In genomic region chr5:151196556-151197290, GRCh38 we compare ENCODE assay signal across 9 cellular contexts. TPM values are rescaled to one million over a fixed set of nuclear protein-coding genes. Genes with fewer than 3 reads are reported as not detected.
DNase-seq lines count a peak whose midpoint lies in the region; ATAC-seq and TF ChIP-seq lines count a peak whose summit lies in the region.
"Had no signal": no experiment of that assay in that cellular context is flagged by ENCODE, and none has a peak within 500 bp of the region (broad histone marks: within the 10 kb centered on the region; RNA-seq: fewer than 3 reads in every experiment).

No MANE protein-coding gene starts in this region.

- peak; percentile 9 for DNase-seq in NCI-H2171 treated with DMSO at 0.1 percent for 48 hours (lab: John Stamatoyannopoulos, UW)
- no peak for DNase-seq in NCI-H2171 (lab: John Stamatoyannopoulos, UW)
- DNase-seq in activated B cell treated with CpG ODN at 0.5 μM for 24 hours = peak; percentile 31
- DNase-seq in stimulated activated effector memory CD8-positive, alpha-beta T cell treated with anti-CD3 and anti-CD28 coated beads, Interleukin-12 subunit alpha, Interleukin-12 subunit beta, amount 100 ng/mL, for 72 hours (ENCODE audit: low spot score in 2 of 2) = no peak
- DNase-seq in omental fat pad (ENCODE audit: low spot score) = no peak
- no peak for DNase-seq in SKM-1 treated with dmso at 0.1 percent for 144 hours (lab: John Stamatoyannopoulos, UW; ENCODE audit: unreplicated experiment)
- no peak for DNase-seq in OCI-M1 (lab: John Stamatoyannopoulos, UW)

- peaks cover 5% of the 10 kb centered on the region for H3K9me3 Mint-ChIP-seq in activated B cell treated with CpG ODN at 0.5 μM for 24 hours
- H3K9me3 Mint-ChIP-seq in stimulated activated effector memory CD8-positive, alpha-beta T cell treated with anti-CD3 and anti-CD28 coated beads, Interleukin-12 subunit alpha, Interleukin-12 subunit beta, amount 100 ng/mL, for 72 hours = peaks cover 2% of the 10 kb centered on the region

- CTCF ChIA-PET in activated B cell treated with CpG ODN at 0.5 μM for 24 hours (lab: Charles Lee) = interaction anchor here (1.0 to 1.1 kb wide), 2 partner anchors 15 to 32 kb away, joined by 3 to 4 read pairs; no protein-coding TSS in a partner anchor

- H3K36me3 Mint-ChIP-seq in activated B cell treated with CpG ODN at 0.5 μM for 24 hours (ENCODE audit: low read depth) = peaks cover 69% of the 10 kb centered on the region
- H3K36me3 Mint-ChIP-seq in stimulated activated effector memory CD8-positive, alpha-beta T cell treated with anti-CD3 and anti-CD28 coated beads, Interleukin-12 subunit alpha, Interleukin-12 subunit beta, amount 100 ng/mL, for 72 hours = peaks cover 98% of the 10 kb centered on the region

- peak overlapping the region; percentile 84 for H3K27ac Mint-ChIP-seq in activated B cell treated with CpG ODN at 0.5 μM for 24 hours
- H3K27ac Mint-ChIP-seq in stimulated activated effector memory CD8-positive, alpha-beta T cell treated with anti-CD3 and anti-CD28 coated beads, Interleukin-12 subunit alpha, Interleukin-12 subunit beta, amount 100 ng/mL, for 72 hours = peak overlapping the region; percentile 82

- peak overlapping the region; percentile 29 for H3K4me3 Mint-ChIP-seq in activated B cell treated with CpG ODN at 0.5 μM for 24 hours
- no peak overlapping the region for H3K4me3 Mint-ChIP-seq in stimulated activated effector memory CD8-positive, alpha-beta T cell treated with anti-CD3 and anti-CD28 coated beads, Interleukin-12 subunit alpha, Interleukin-12 subunit beta, amount 100 ng/mL, for 72 hours

- no peaks in the 10 kb centered on the region for H3K27me3 Mint-ChIP-seq in activated B cell treated with CpG ODN at 0.5 μM for 24 hours

- ATAC-seq in HG02884 (IDR thresholded peaks at IDR 0.05; ENCODE audit: unreplicated experiment) = peak; percentile 90
- peak; percentile 95 for ATAC-seq in activated B cell treated with CpG ODN at 0.5 μM for 24 hours (ENCODE audit: low read depth)
- ATAC-seq in stimulated activated effector memory CD8-positive, alpha-beta T cell treated with anti-CD3 and anti-CD28 coated beads, Interleukin-12 subunit alpha, Interleukin-12 subunit beta, amount 100 ng/mL, for 72 hours = peak; percentile 28
- ATAC-seq in omental fat pad (ENCODE audit: low FRiP score) = no peak
- ATAC-seq: A549 had no signal

- TF ChIP-seq CTCF in activated B cell treated with CpG ODN at 0.5 μM for 24 hours (IDR thresholded peaks at IDR 0.05) (no peak), omental fat pad (IDR thresholded peaks at IDR 0.05) (no peak)

- intact Hi-C loops in activated B cell treated with CpG ODN at 0.5 μM for 24 hours (cut with micrococcal nuclease) = loop anchor here (1.0 to 2.0 kb wide), 6 partner anchors 18 to 73 kb away; partner anchors contain the start of genes CCDC69 and GM2A

- H3K4me1 Mint-ChIP-seq in activated B cell treated with CpG ODN at 0.5 μM for 24 hours = peaks cover 75% of the 10 kb centered on the region
- peaks cover 37% of the 10 kb centered on the region for H3K4me1 Mint-ChIP-seq in stimulated activated effector memory CD8-positive, alpha-beta T cell treated with anti-CD3 and anti-CD28 coated beads, Interleukin-12 subunit alpha, Interleukin-12 subunit beta, amount 100 ng/mL, for 72 hours

- POLR2A ChIA-PET in activated B cell treated with CpG ODN at 0.5 μM for 24 hours (lab: Charles Lee) = interaction anchor here (0.6 to 1.9 kb wide), 7 partner anchors 12 to 111 kb away, joined by 3 to 20 read pairs (median 7); partner anchors contain the start of genes CCDC69 and GM2A

RNA-seq across cellular contexts. Expression of gene CCDC69, which starts 27.2 kb away (rescaled TPM):
- 98.9 and 109 TPM in 2 replicates for total RNA-seq in activated B cell treated with CpG ODN at 0.5 μM for 24 hours
- 100 to 1,000 TPM; 118 to 287 (median 228) TPM for total RNA-seq in omental fat pad

RNA-seq across cellular contexts. Expression of gene ANXA6, which starts 39.1 kb away (rescaled TPM):
- 367 and 379 TPM in 2 replicates for total RNA-seq in activated B cell treated with CpG ODN at 0.5 μM for 24 hours
- total RNA-seq in omental fat pad = 100 to 1,000 TPM; 216 to 505 (median 379) TPM

RNA-seq across cellular contexts. Expression of gene GM2A, which starts 56.3 kb away (rescaled TPM):
- total RNA-seq in activated B cell treated with CpG ODN at 0.5 μM for 24 hours = 51.3 and 53.1 TPM in 2 replicates
- total RNA-seq in omental fat pad = 10 to 100 TPM; 26.6 to 62.6 (median 27.9) TPM

Comparison
In these comparisons a context has a peak if more than half of its experiments do, and no peak if none do; other contexts are left out.
1. DNase-seq: peak in NCI-H2171 treated with DMSO at 0.1 percent for 48 hours (single experiment) and activated B cell treated with CpG ODN at 0.5 μM for 24 hours (single experiment); none in NCI-H2171 (single experiment), stimulated activated effector memory CD8-positive, alpha-beta T cell treated with anti-CD3 and anti-CD28 coated beads, Interleukin-12 subunit alpha, Interleukin-12 subunit beta, amount 100 ng/mL, for 72 hours (0 of 2), omental fat pad (single experiment), SKM-1 treated with dmso at 0.1 percent for 144 hours (single experiment) and OCI-M1 (single experiment).